11 cellular contexts compared by ENCODE assay signal in genomic region chr15:42493694-42494093, GRCh38. TPM values are rescaled to one million over a fixed set of nuclear protein-coding genes. Genes with fewer than 3 reads are reported as not detected.
DNase-seq lines count a peak whose midpoint lies in the region; ATAC-seq and TF ChIP-seq lines count a peak whose summit lies in the region.
"Had no signal": no experiment of that assay in that cellular context is flagged by ENCODE, and none has a peak within 500 bp of the region (broad histone marks: within the 10 kb centered on the region; RNA-seq: fewer than 3 reads in every experiment).

No MANE protein-coding gene starts in this region.

- dilution Hi-C loops in IMR-90 (cut with HindIII; ENCODE audit: low sequenced_read_pairs, unreplicated experiment), result no loop called here

- no TSS peak for BruUV-seq in IMR-90 (replicated peaks; lab: Mats Ljungman, UMichigan)

- WGBS in IMR-90 (ENCODE audit: extremely low coverage in 2 of 2, insufficient read length in 1 of 2), 2 experiments, result 67% methylated on average over 1 of the region's 1 CpG; no CpG with 5 or more reads in 1 of the 2 experiments

- H3K18ac ChIP-seq in IMR-90 (ENCODE audit: low read depth, low read length), result peak overlapping the region; percentile 25; the same call in 1 of the 2 replicates

- H3K4me1 Mint-ChIP-seq in activated T-helper 1 cell treated with anti-CD3 and anti-CD28 coated beads, Interleukin-12 subunit alpha, Interleukin-12 subunit beta, Interleukin-2, Interleukin-4 antibody, amounts not matched to agents 30 ng/mL and 10 ng/mL and 1 ng/mL, durations not matched to agents 14 hours and 24 hours and 36 hours (ENCODE audit: low read depth), result peaks cover 54% of the 10 kb centered on the region

- H2BK20ac ChIP-seq in IMR-90 (ENCODE audit: low read depth, low read length), result 0 out of 2 replicates have a peak overlapping the region, but pooled peaks have one; percentile 51

- no peaks in the 10 kb centered on the region; the same call in 1 of the 2 replicates for H4K20me1 ChIP-seq in IMR-90 (ENCODE audit: insufficient read depth, low read length)

- H4K5ac ChIP-seq in IMR-90 (ENCODE audit: low read depth, low read length), result no peak overlapping the region; the same call in 1 of the 2 replicates

- H4K8ac ChIP-seq in IMR-90 (ENCODE audit: low read depth in 2 of 2, low read length in 2 of 2), result peak overlapping the region in 1 of 2 experiments; percentile 31; a peak in 1 of 4 replicates

- H3K9me3 Mint-ChIP-seq in activated T-helper 1 cell treated with anti-CD3 and anti-CD28 coated beads, Interleukin-12 subunit alpha, Interleukin-12 subunit beta, Interleukin-2, Interleukin-4 antibody, amounts not matched to agents 30 ng/mL and 10 ng/mL and 1 ng/mL, durations not matched to agents 14 hours and 24 hours and 36 hours, result no peaks in the 10 kb centered on the region

- intact Hi-C loops in IMR-90 (cut with micrococcal nuclease), result no loop called here
- intact Hi-C loops in activated T-helper 1 cell treated with anti-CD3 and anti-CD28 coated beads, Interleukin-12 subunit alpha, Interleukin-12 subunit beta, Interleukin-2, Interleukin-4 antibody, amounts not matched to agents 30 ng/mL and 10 ng/mL and 1 ng/mL, durations not matched to agents 14 hours and 24 hours and 36 hours (cut with micrococcal nuclease), result loop anchor here (10.0 kb wide), 1 partner anchor 241 kb away; the partner anchor contains the start of gene CDAN1

- H3K27me3 Mint-ChIP-seq in activated T-helper 1 cell treated with anti-CD3 and anti-CD28 coated beads, Interleukin-12 subunit alpha, Interleukin-12 subunit beta, Interleukin-2, Interleukin-4 antibody, amounts not matched to agents 30 ng/mL and 10 ng/mL and 1 ng/mL, durations not matched to agents 14 hours and 24 hours and 36 hours (ENCODE audit: insufficient read depth), result no peaks in the 10 kb centered on the region

- peak overlapping the region; percentile 2 for H3K27ac Mint-ChIP-seq in activated T-helper 1 cell treated with anti-CD3 and anti-CD28 coated beads, Interleukin-12 subunit alpha, Interleukin-12 subunit beta, Interleukin-2, Interleukin-4 antibody, amounts not matched to agents 30 ng/mL and 10 ng/mL and 1 ng/mL, durations not matched to agents 14 hours and 24 hours and 36 hours

- CTCF ChIA-PET in IMR-90 (lab: Yijun Ruan, JAX), result interaction anchor here (0.6 to 0.8 kb wide), 2 partner anchors 9 to 137 kb away, joined by 4 read pairs; no protein-coding TSS in a partner anchor

- H3K36me3 Mint-ChIP-seq in activated T-helper 1 cell treated with anti-CD3 and anti-CD28 coated beads, Interleukin-12 subunit alpha, Interleukin-12 subunit beta, Interleukin-2, Interleukin-4 antibody, amounts not matched to agents 30 ng/mL and 10 ng/mL and 1 ng/mL, durations not matched to agents 14 hours and 24 hours and 36 hours (ENCODE audit: low read depth), result peaks cover 7% of the 10 kb centered on the region

- H3K79me2 ChIP-seq in ACC112 (ENCODE audit: control insufficient read depth, insufficient read depth, low read length, unreplicated experiment), result peaks cover 45% of the 10 kb centered on the region

- 0 out of 3 replicates have a peak overlapping the region, but pooled peaks have one; percentile 75 for H2BK15ac ChIP-seq in IMR-90 (ENCODE audit: low read depth, low read length)

- in situ Hi-C loops in IMR-90 (cut with MboI; ENCODE audit: low sequenced_read_pairs), result no loop called here

- peak overlapping the region; percentile 87 for H2AFZ ChIP-seq in ACC112 (ENCODE audit: low read length, unreplicated experiment)
- H2AFZ ChIP-seq in IMR-90 (replicated peaks; ENCODE audit: low read length, poor library complexity), result no peak overlapping the region

- H3K4me3 Mint-ChIP-seq in activated T-helper 1 cell treated with anti-CD3 and anti-CD28 coated beads, Interleukin-12 subunit alpha, Interleukin-12 subunit beta, Interleukin-2, Interleukin-4 antibody, amounts not matched to agents 30 ng/mL and 10 ng/mL and 1 ng/mL, durations not matched to agents 14 hours and 24 hours and 36 hours, result peak overlapping the region; percentile 45

- no peak overlapping the region for H3K4ac ChIP-seq in IMR-90 (ENCODE audit: low read depth, low read length)

- H4K91ac ChIP-seq in IMR-90 (ENCODE audit: insufficient read depth, low read depth, low read length), result no peak overlapping the region

- peak overlapping the region; percentile 58; the same call in 1 of the 2 replicates for H2BK120ac ChIP-seq in IMR-90 (ENCODE audit: low read depth, low read length)

- peak overlapping the region; percentile 70 for H2BK5ac ChIP-seq in IMR-90 (ENCODE audit: low read depth, low read length, poor library complexity, severe bottlenecking)

- TF ChIP-seq RAD21 in IMR-90 (IDR thresholded peaks at IDR 0.05; ENCODE audit: low read length), result no peak

- H3K79me1 ChIP-seq in IMR-90 (ENCODE audit: low read depth in 1 of 2, low read length in 2 of 2), result peaks cover 8 to 47% of the 10 kb centered on the region in 2 experiments; a peak in 3 of 4 replicates

- POLR2A ChIA-PET in IMR-90 (lab: Charles Lee; ENCODE audit: unreplicated experiment), result no interaction called here

- H3K27me3 ChIP-seq in ACC112 (ENCODE audit: insufficient read depth, low read length) (no peaks in the 10 kb centered on the region), IMR-90 (ENCODE audit: control insufficient read depth, insufficient read depth, low read length) (no peaks in the 10 kb centered on the region), mucosa of rectum (ENCODE audit: control insufficient read depth in 2 of 2, insufficient read depth in 2 of 2, low read length in 2 of 2) (no peaks in the 10 kb centered on the region)

- H3K56ac ChIP-seq in IMR-90 (ENCODE audit: extremely low read depth, insufficient read depth, low read length), result no peak overlapping the region

- no peak overlapping the region for H3K14ac ChIP-seq in IMR-90 (replicated peaks; ENCODE audit: low read depth, low read length)

- no peak overlapping the region for H3K4me3 ChIP-seq in ACC112 (ENCODE audit: low read depth, low read length)
- H3K4me3 ChIP-seq in IMR-90 (ENCODE audit: insufficient read depth, low read depth, low read length), result no peak overlapping the region
- peak overlapping the region in 1 of 2 donors; percentile 4 for H3K4me3 ChIP-seq in mucosa of rectum (ENCODE audit: low read length in 2 of 2)

- H3K27ac ChIP-seq in ACC112 (ENCODE audit: low read depth, low read length) (peak overlapping the region; percentile 77), IMR-90 (ENCODE audit: insufficient read depth, low read length) (no peak overlapping the region), mucosa of rectum (ENCODE audit: low read depth in 2 of 2, low read length in 2 of 2) (peak overlapping the region; percentile 62 to 87)

- H3K9me3 ChIP-seq in IMR-90 (ENCODE audit: control insufficient read depth, insufficient read depth, low read length), result no peaks in the 10 kb centered on the region
- H3K9me3 ChIP-seq in mucosa of rectum (ENCODE audit: control insufficient read depth in 2 of 2, low read length in 2 of 2), result no peaks in the 10 kb centered on the region

- no peak for ATAC-seq in IMR-90 (ENCODE audit: low read depth)
- ATAC-seq in HG02981 (IDR thresholded peaks at IDR 0.05; ENCODE audit: unreplicated experiment), result no peak
- ATAC-seq in left lobe of liver, result no peak
- ATAC-seq in GM21423 (IDR thresholded peaks at IDR 0.05; ENCODE audit: unreplicated experiment), result no peak
- ATAC-seq: left ventricle myocardium superior had no signal

- no peak overlapping the region for H3K23ac ChIP-seq in IMR-90 (ENCODE audit: low read depth, low read length)

- peaks cover 2% of the 10 kb centered on the region; the same call in 1 of the 2 replicates for H3K9me1 ChIP-seq in IMR-90 (ENCODE audit: insufficient read depth, low read length)

- TF ChIP-seq POLR2A in IMR-90 (IDR thresholded peaks at IDR 0.05; ENCODE audit: low read depth, low read length), result no peak

- no peaks in the 10 kb centered on the region for H3K36me3 ChIP-seq in ACC112 (ENCODE audit: insufficient read depth, low read length)
- no peaks in the 10 kb centered on the region for H3K36me3 ChIP-seq in IMR-90 (ENCODE audit: control insufficient read depth, insufficient read depth, low read length)
- H3K36me3 ChIP-seq in mucosa of rectum (ENCODE audit: control insufficient read depth in 2 of 2, insufficient read depth in 2 of 2, low read length in 2 of 2), result no peaks in the 10 kb centered on the region

- H2AK9ac ChIP-seq in IMR-90 (replicated peaks; ENCODE audit: low read depth, low read length, poor library complexity), result no peak overlapping the region

- H3K4me2 ChIP-seq in IMR-90 (ENCODE audit: low read depth, low read length), result no peak overlapping the region

- DNase-seq in IMR-90, result no peak
- no peak for DNase-seq in activated T-helper 1 cell treated with anti-CD3 and anti-CD28 coated beads, Interleukin-12 subunit alpha, Interleukin-12 subunit beta, Interleukin-2, Interleukin-4 antibody, amounts not matched to agents 30 ng/mL and 10 ng/mL and 1 ng/mL, durations not matched to agents 14 hours and 24 hours and 36 hours (ENCODE audit: low spot score)
- no peak for DNase-seq in inferior parietal cortex (ENCODE audit: extremely low spot score)
- DNase-seq in left lobe of liver (ENCODE audit: low spot score), result no peak
- DNase-seq: DMS153, left ventricle myocardium superior, NCI-H1930 had no signal

- no peak overlapping the region for H2AK5ac ChIP-seq in IMR-90 (ENCODE audit: low read depth, low read length)

- TF ChIP-seq CTCF in IMR-90 (conservative IDR thresholded peaks at IDR 0.05; ENCODE audit: low read depth, low read length), result no peak

- H3K9ac ChIP-seq in IMR-90 (ENCODE audit: low read depth, low read length) (no peak overlapping the region), mucosa of rectum (ENCODE audit: low read depth in 1 of 2, low read length in 2 of 2) (no peak overlapping the region)

- H3K4me1 ChIP-seq in ACC112 (ENCODE audit: control insufficient read depth, insufficient read depth, low read length, unreplicated experiment) (peaks cover 33% of the 10 kb centered on the region), IMR-90 (ENCODE audit: control insufficient read depth, insufficient read depth, low read length) (peaks cover 3% of the 10 kb centered on the region), mucosa of rectum (ENCODE audit: control insufficient read depth in 2 of 2, insufficient read depth in 2 of 2, low read length in 2 of 2) (peaks cover 14 to 20% of the 10 kb centered on the region in 2 donors)

RNA-seq across cellular contexts. Expression of gene SNAP23, which starts 1.7 kb away (rescaled TPM):
- 36.0 and 72.5 TPM in 2 replicates for total RNA-seq in IMR-90 (2012; rRNA removed)
- 37.2 and 45.5 TPM in 2 replicates for polyA plus RNA-seq in IMR-90 (2012; rRNA removed)
- 7.1 and 8.5 TPM in 2 replicates for polyA plus RNA-seq in IMR-90 (2012; cell fraction: cytosol; rRNA removed)
- polyA plus RNA-seq in IMR-90 (2012; cell fraction: nucleus; rRNA removed; ENCODE audit: low replicate concordance), result 7.5 and 77.2 TPM in 2 replicates
- total RNA-seq in activated T-helper 1 cell treated with anti-CD3 and anti-CD28 coated beads, Interleukin-12 subunit alpha, Interleukin-12 subunit beta, Interleukin-2, Interleukin-4 antibody, amounts not matched to agents 30 ng/mL and 10 ng/mL and 1 ng/mL, durations not matched to agents 14 hours and 24 hours and 36 hours, result 73.8 and 87.5 TPM in 2 replicates
- 23.4 TPM for total RNA-seq in left lobe of liver

RNA-seq across cellular contexts. Expression of gene ZNF106, which starts 2.8 kb away (rescaled TPM):
- 87.5 and 107 TPM in 2 replicates for total RNA-seq in IMR-90 (2012; rRNA removed)
- 19.2 TPM in 2 replicates for polyA plus RNA-seq in IMR-90 (2012; rRNA removed)
- 6.9 and 8.5 TPM in 2 replicates for polyA plus RNA-seq in IMR-90 (2012; cell fraction: cytosol; rRNA removed)
- polyA plus RNA-seq in IMR-90 (2012; cell fraction: nucleus; rRNA removed; ENCODE audit: low replicate concordance), result 4.0 and 13.9 TPM in 2 replicates
- total RNA-seq in activated T-helper 1 cell treated with anti-CD3 and anti-CD28 coated beads, Interleukin-12 subunit alpha, Interleukin-12 subunit beta, Interleukin-2, Interleukin-4 antibody, amounts not matched to agents 30 ng/mL and 10 ng/mL and 1 ng/mL, durations not matched to agents 14 hours and 24 hours and 36 hours, result 62.8 and 63.9 TPM in 2 replicates
- total RNA-seq in left lobe of liver, result 20.2 TPM

RNA-seq across cellular contexts. Expression of gene LRRC57, which starts 54.9 kb away (rescaled TPM):
- total RNA-seq in IMR-90 (2012; rRNA removed) (9.5 and 10.0 TPM in 2 replicates), left lobe of liver (8.4 TPM)
- polyA plus RNA-seq in IMR-90 (2012; rRNA removed), result 7.4 and 11.3 TPM in 2 replicates
- 3.2 and 4.7 TPM in 2 replicates for polyA plus RNA-seq in IMR-90 (2012; cell fraction: cytosol; rRNA removed)
- polyA plus RNA-seq in IMR-90 (2012; cell fraction: nucleus; rRNA removed; ENCODE audit: low replicate concordance), result 2.2 and 7.1 TPM in 2 replicates
- 19.9 TPM in 2 replicates for total RNA-seq in activated T-helper 1 cell treated with anti-CD3 and anti-CD28 coated beads, Interleukin-12 subunit alpha, Interleukin-12 subunit beta, Interleukin-2, Interleukin-4 antibody, amounts not matched to agents 30 ng/mL and 10 ng/mL and 1 ng/mL, durations not matched to agents 14 hours and 24 hours and 36 hours

RNA-seq across cellular contexts. Expression of gene HAUS2, which starts 54.9 kb away (rescaled TPM):
- total RNA-seq in IMR-90 (2012; rRNA removed), result 22.4 and 29.2 TPM in 2 replicates
- polyA plus RNA-seq in IMR-90 (2012; rRNA removed), result 12.3 and 18.4 TPM in 2 replicates
- polyA plus RNA-seq in IMR-90 (2012; cell fraction: cytosol; rRNA removed), result 5.7 and 7.8 TPM in 2 replicates
- polyA plus RNA-seq in IMR-90 (2012; cell fraction: nucleus; rRNA removed; ENCODE audit: low replicate concordance), result 3.1 and 6.2 TPM in 2 replicates
- 43.2 and 46.7 TPM in 2 replicates for total RNA-seq in activated T-helper 1 cell treated with anti-CD3 and anti-CD28 coated beads, Interleukin-12 subunit alpha, Interleukin-12 subunit beta, Interleukin-2, Interleukin-4 antibody, amounts not matched to agents 30 ng/mL and 10 ng/mL and 1 ng/mL, durations not matched to agents 14 hours and 24 hours and 36 hours
- total RNA-seq in left lobe of liver, result 4.8 TPM
